ENCODE assay signal across 32 cellular contexts in genomic region chr3:15434756-15435155, GRCh38.
"Had no signal": no experiment of that assay in that cellular context is flagged by ENCODE, and none has a peak within 500 bp of the region (broad histone marks: within the 10 kb centered on the region; RNA-seq: fewer than 3 reads in every experiment).

No MANE protein-coding gene starts in this region.

- DNase-seq: activated CD4-positive, alpha-beta memory T cell treated with anti-CD3 and anti-CD28 coated beads, Interleukin-2, amount 10 ng/mL, durations not matched to agents 7 days and 5 days; activated CD4-positive, alpha-beta T cell treated with anti-CD3 and anti-CD28 coated beads for 1 hour; activated CD4-positive, alpha-beta T cell treated with anti-CD3 and anti-CD28 coated beads, Interleukin-2, amount 10 ng/mL, durations not matched to agents 7 days and 5 days; activated CD8-positive, alpha-beta memory T cell treated with anti-CD3 and anti-CD28 coated beads, Interleukin-2, amount 10 ng/mL, durations not matched to agents 7 days and 5 days; activated naive CD4-positive, alpha-beta T cell; activated naive CD8-positive, alpha-beta T cell treated with anti-CD3 and anti-CD28 coated beads for 36 hours; activated T-cell treated with anti-CD3 and anti-CD28 coated beads, Interleukin-2, amount 50 U/mL, for 48 hours; adrenal gland; aorta; body of pancreas; colonic mucosa; dorsolateral prefrontal cortex; effector memory CD4-positive, alpha-beta T cell; erythroblast; gastrocnemius medialis; glutamatergic neuron; left colon; midbrain; naive thymus-derived CD4-positive, alpha-beta T cell; ovary; retina; sigmoid colon; small intestine; stimulated activated CD4-positive, alpha-beta T cell treated with anti-CD3 and anti-CD28 coated beads, Interleukin-4, amount 100 ng/mL, for 24 hours; stimulated activated naive CD8-positive, alpha-beta T cell treated with anti-CD3 and anti-CD28 coated beads, Interleukin-15, amount 100 ng/mL, for 72 hours; substantia nigra; T-helper 17 cell; T1000; thyroid gland; upper lobe of left lung had no signal

- ATAC-seq: activated CD8-positive, alpha-beta memory T cell treated with anti-CD3 and anti-CD28 coated beads, Interleukin-2, amount 10 ng/mL, durations not matched to agents 7 days and 5 days; body of pancreas; gastrocnemius medialis; left colon; naive thymus-derived CD4-positive, alpha-beta T cell; stimulated activated memory B cell treated with anti-CD40 and anti-IgM and Interleukin-4, amounts not matched to agents 10 μg/mL and 1 μg/mL and 100 μg/mL, for 72 hours; stimulated activated naive CD8-positive, alpha-beta T cell treated with anti-CD3 and anti-CD28 coated beads, Interleukin-15, amount 100 ng/mL, for 72 hours; T-helper 17 cell; WTC11 had no signal

- H3K27me3 Mint-ChIP-seq: activated CD4-positive, alpha-beta memory T cell treated with anti-CD3 and anti-CD28 coated beads, Interleukin-2, amount 10 ng/mL, durations not matched to agents 7 days and 5 days; activated CD4-positive, alpha-beta T cell treated with anti-CD3 and anti-CD28 coated beads, Interleukin-2, amount 10 ng/mL, durations not matched to agents 7 days and 5 days; activated CD8-positive, alpha-beta memory T cell treated with anti-CD3 and anti-CD28 coated beads, Interleukin-2, amount 10 ng/mL, durations not matched to agents 7 days and 5 days; activated naive CD8-positive, alpha-beta T cell treated with anti-CD3 and anti-CD28 coated beads for 36 hours; naive thymus-derived CD4-positive, alpha-beta T cell; stimulated activated memory B cell treated with anti-CD40 and anti-IgM and Interleukin-4, amounts not matched to agents 10 μg/mL and 1 μg/mL and 100 μg/mL, for 72 hours; stimulated activated naive CD8-positive, alpha-beta T cell treated with anti-CD3 and anti-CD28 coated beads, Interleukin-15, amount 100 ng/mL, for 72 hours; T-helper 17 cell had no signal

- H3K4me1 Mint-ChIP-seq: WTC11 had no signal

- H3K4me3 Mint-ChIP-seq: activated CD4-positive, alpha-beta memory T cell treated with anti-CD3 and anti-CD28 coated beads, Interleukin-2, amount 10 ng/mL, durations not matched to agents 7 days and 5 days; activated CD4-positive, alpha-beta T cell treated with anti-CD3 and anti-CD28 coated beads, Interleukin-2, amount 10 ng/mL, durations not matched to agents 7 days and 5 days; activated CD8-positive, alpha-beta memory T cell treated with anti-CD3 and anti-CD28 coated beads, Interleukin-2, amount 10 ng/mL, durations not matched to agents 7 days and 5 days; activated naive CD8-positive, alpha-beta T cell treated with anti-CD3 and anti-CD28 coated beads for 36 hours; naive thymus-derived CD4-positive, alpha-beta T cell; stimulated activated memory B cell treated with anti-CD40 and anti-IgM and Interleukin-4, amounts not matched to agents 10 μg/mL and 1 μg/mL and 100 μg/mL, for 72 hours; stimulated activated naive CD8-positive, alpha-beta T cell treated with anti-CD3 and anti-CD28 coated beads, Interleukin-15, amount 100 ng/mL, for 72 hours; WTC11 had no signal

- H3K9me3 Mint-ChIP-seq: activated CD4-positive, alpha-beta memory T cell treated with anti-CD3 and anti-CD28 coated beads, Interleukin-2, amount 10 ng/mL, durations not matched to agents 7 days and 5 days; activated CD4-positive, alpha-beta T cell treated with anti-CD3 and anti-CD28 coated beads, Interleukin-2, amount 10 ng/mL, durations not matched to agents 7 days and 5 days; activated naive CD8-positive, alpha-beta T cell treated with anti-CD3 and anti-CD28 coated beads for 36 hours; naive thymus-derived CD4-positive, alpha-beta T cell; stimulated activated memory B cell treated with anti-CD40 and anti-IgM and Interleukin-4, amounts not matched to agents 10 μg/mL and 1 μg/mL and 100 μg/mL, for 72 hours; stimulated activated naive CD8-positive, alpha-beta T cell treated with anti-CD3 and anti-CD28 coated beads, Interleukin-15, amount 100 ng/mL, for 72 hours; WTC11 had no signal

- H3K27ac Mint-ChIP-seq: activated CD4-positive, alpha-beta memory T cell treated with anti-CD3 and anti-CD28 coated beads, Interleukin-2, amount 10 ng/mL, durations not matched to agents 7 days and 5 days; activated CD4-positive, alpha-beta T cell treated with anti-CD3 and anti-CD28 coated beads, Interleukin-2, amount 10 ng/mL, durations not matched to agents 7 days and 5 days; activated CD8-positive, alpha-beta memory T cell treated with anti-CD3 and anti-CD28 coated beads, Interleukin-2, amount 10 ng/mL, durations not matched to agents 7 days and 5 days; activated naive CD8-positive, alpha-beta T cell treated with anti-CD3 and anti-CD28 coated beads for 36 hours; naive thymus-derived CD4-positive, alpha-beta T cell; stimulated activated memory B cell treated with anti-CD40 and anti-IgM and Interleukin-4, amounts not matched to agents 10 μg/mL and 1 μg/mL and 100 μg/mL, for 72 hours; stimulated activated naive CD8-positive, alpha-beta T cell treated with anti-CD3 and anti-CD28 coated beads, Interleukin-15, amount 100 ng/mL, for 72 hours; T-helper 17 cell; WTC11 had no signal
